ENCODE assay signal across 22 cellular contexts in the genomic region with DNA sequence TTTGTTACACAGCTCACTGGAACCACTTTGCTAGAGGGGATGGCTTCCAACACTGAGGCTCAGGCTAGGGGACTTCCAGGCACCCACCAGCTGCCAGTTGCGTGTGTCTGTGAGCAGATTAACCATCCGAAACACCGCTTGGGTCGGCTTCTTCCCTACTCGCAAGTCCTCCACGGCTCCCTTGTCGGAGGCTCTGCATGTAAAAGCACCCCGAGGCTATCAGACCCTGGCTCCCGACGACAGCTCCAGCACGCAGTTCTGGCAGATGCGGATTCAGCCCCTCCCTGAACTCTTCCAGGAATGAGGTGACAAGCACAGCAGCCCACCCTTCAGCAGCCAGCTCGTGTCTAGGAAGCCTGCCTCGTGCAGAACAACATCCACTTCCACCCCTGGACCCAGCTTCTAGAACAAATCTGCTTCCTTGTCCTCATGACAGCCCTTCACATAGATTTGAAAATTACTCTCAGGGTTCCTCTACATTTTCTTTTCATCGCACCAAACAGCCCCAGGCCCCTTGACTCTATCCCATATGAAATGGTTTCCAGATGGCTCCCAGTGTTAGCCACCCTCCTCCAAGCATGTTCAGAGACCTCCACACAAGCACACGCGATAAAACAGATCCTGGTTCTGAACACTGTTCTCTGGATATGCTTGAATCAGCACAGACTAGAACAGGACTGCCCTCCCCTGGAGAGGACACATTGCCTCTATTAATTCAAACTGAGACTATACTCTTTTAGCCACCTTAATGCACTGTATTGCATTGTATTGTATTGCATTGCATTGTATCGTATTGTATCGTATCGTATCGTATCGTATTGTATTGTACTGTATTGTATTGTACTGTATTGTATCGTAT. TPM values are rescaled to one million over a fixed set of nuclear protein-coding genes. Genes with fewer than 3 reads are reported as not detected.
DNase-seq lines count a peak whose midpoint lies in the region; ATAC-seq and TF ChIP-seq lines count a peak whose summit lies in the region.
"Had no signal": no experiment of that assay in that cellular context is flagged by ENCODE, and none has a peak within 500 bp of the region (broad histone marks: within the 10 kb centered on the region; RNA-seq: fewer than 3 reads in every experiment).

No MANE protein-coding gene starts in this region.

- H3K4me1 ChIP-seq in HUES64 (ENCODE audit: insufficient read depth, low read length): peaks cover 23% of the 10 kb centered on the region
- H3K4me1 ChIP-seq: body of pancreas, psoas muscle, SJSA1 had no signal

- DNase-seq in ELF-1 (ENCODE audit: low read depth, low spot score): peak; percentile 80
- DNase-seq in ecto neural progenitor cell (ENCODE audit: low spot score): peak; percentile 64
- DNase-seq in nephron progenitor cell: peak; percentile 37
- DNase-seq in NCI-H526 (lab: John Stamatoyannopoulos, UW): no peak
- no peak for DNase-seq in NCI-H2196 treated with DMSO at 0.1 percent for 48 hours (lab: John Stamatoyannopoulos, UW; ENCODE audit: unreplicated experiment)
- no peak for DNase-seq in NCI-H1930 (lab: John Stamatoyannopoulos, UW)
- DNase-seq: activated CD8-positive, alpha-beta T cell treated with anti-CD3 and anti-CD28 coated beads, Interleukin-2, amount 10 ng/mL, durations not matched to agents 7 days and 5 days; activated T-cell treated with anti-CD3 and anti-CD28 coated beads, Interleukin-2, amount 50 U/mL, for 4 hours; body of pancreas; DMS 273 treated with DMSO at 0.1 percent for 48 hours; GF-D8; PC-9; psoas muscle; stimulated activated CD8-positive, alpha-beta memory T cell treated with anti-CD3 and anti-CD28 coated beads, Interleukin-4, amount 100 ng/mL, for 48 hours had no signal

- peak overlapping the region; percentile 15; the same call in 1 of the 2 replicates for H3K4me3 ChIP-seq in HUES64 (ENCODE audit: low read length)
- H3K4me3 ChIP-seq: body of pancreas, PC-9, psoas muscle, SJSA1 had no signal

- ATAC-seq in HG03342 (IDR thresholded peaks at IDR 0.05; ENCODE audit: unreplicated experiment): no peak
- ATAC-seq: activated CD4-positive, CD25-positive, alpha-beta regulatory T cell treated with anti-CD3 and anti-CD28 coated beads, Interleukin-2, amount 50 U/mL, for 24 hours; activated CD8-positive, alpha-beta T cell treated with anti-CD3 and anti-CD28 coated beads, Interleukin-2, amount 10 ng/mL, durations not matched to agents 7 days and 5 days; activated T-cell treated with anti-CD3 and anti-CD28 coated beads, Interleukin-2, amount 50 U/mL, for 4 hours; body of pancreas; psoas muscle had no signal

- peak overlapping the region; percentile 29; the same call in 1 of the 2 replicates for H3K9ac ChIP-seq in HUES64 (ENCODE audit: low read depth, low read length)

- H3K36me3 ChIP-seq in HUES64 (ENCODE audit: insufficient read depth, low read length): no peaks in the 10 kb centered on the region
- H3K36me3 ChIP-seq: SJSA1 had no signal

- peaks cover 6% of the 10 kb centered on the region for H3K9me3 Mint-ChIP-seq in nephron progenitor cell
- H3K9me3 Mint-ChIP-seq: activated naive CD4-positive, alpha-beta T cell treated with anti-CD3 and anti-CD28 coated beads, Interleukin-2, amount 50 U/mL, for 24 hours; activated T-cell treated with anti-CD3 and anti-CD28 coated beads, Interleukin-2, amount 50 U/mL, for 4 hours; nephron had no signal

- H3K9me3 ChIP-seq in HUES64 (ENCODE audit: insufficient read depth, low read depth, low read length): no peaks in the 10 kb centered on the region
- H3K9me3 ChIP-seq: body of pancreas, psoas muscle, SJSA1 had no signal

- WGBS in HUES64: 37% methylated on average over 19 of the region's 23 CpGs

- peaks cover 10% of the 10 kb centered on the region; the same call in 1 of the 2 replicates for H3K27me3 ChIP-seq in HUES64 (ENCODE audit: insufficient read depth, low read length)
- H3K27me3 ChIP-seq: body of pancreas had no signal

- H3K4me1 Mint-ChIP-seq in nephron progenitor cell: peaks cover 74% of the 10 kb centered on the region
- H3K4me1 Mint-ChIP-seq: activated naive CD4-positive, alpha-beta T cell treated with anti-CD3 and anti-CD28 coated beads, Interleukin-2, amount 50 U/mL, for 24 hours had no signal

- peaks cover 19% of the 10 kb centered on the region for H3K36me3 Mint-ChIP-seq in nephron progenitor cell (ENCODE audit: low read depth)
- H3K36me3 Mint-ChIP-seq: activated naive CD4-positive, alpha-beta T cell treated with anti-CD3 and anti-CD28 coated beads, Interleukin-2, amount 50 U/mL, for 24 hours; CD14-positive monocyte; mesothelial cell of epicardium had no signal

- peak overlapping the region; percentile 43; the same call in 1 of the 2 replicates for H3K27ac ChIP-seq in HUES64 (ENCODE audit: low read depth, low read length)
- H3K27ac ChIP-seq: body of pancreas, PC-9, psoas muscle, SJSA1 had no signal

- H3K27me3 Mint-ChIP-seq in nephron progenitor cell (ENCODE audit: low read depth, poor library complexity): peaks cover 21% of the 10 kb centered on the region

- no peak for TF ChIP-seq CTCF in nephron progenitor cell (IDR thresholded peaks at IDR 0.05)

- no peak overlapping the region for H3K27ac Mint-ChIP-seq in nephron progenitor cell
- H3K27ac Mint-ChIP-seq: activated CD8-positive, alpha-beta T cell treated with anti-CD3 and anti-CD28 coated beads, Interleukin-2, amount 10 ng/mL, durations not matched to agents 7 days and 5 days; activated naive CD4-positive, alpha-beta T cell treated with anti-CD3 and anti-CD28 coated beads, Interleukin-2, amount 50 U/mL, for 24 hours; mesothelial cell of epicardium had no signal

- H3K4me3 Mint-ChIP-seq in nephron progenitor cell: peak overlapping the region; percentile 51
- H3K4me3 Mint-ChIP-seq: activated CD8-positive, alpha-beta T cell treated with anti-CD3 and anti-CD28 coated beads, Interleukin-2, amount 10 ng/mL, durations not matched to agents 7 days and 5 days; activated naive CD4-positive, alpha-beta T cell treated with anti-CD3 and anti-CD28 coated beads, Interleukin-2, amount 50 U/mL, for 24 hours; activated T-cell treated with anti-CD3 and anti-CD28 coated beads, Interleukin-2, amount 50 U/mL, for 4 hours had no signal

RNA-seq across cellular contexts. Expression of a gene that starts 44.6 kb away (rescaled TPM):
- polyA plus RNA-seq in HUES64 (2013, experiment 1 of 2): 0.70 TPM
- polyA plus RNA-seq in HUES64 (2013, experiment 2 of 2): 1.7 TPM

Comparison
In these comparisons a context has a peak if more than half of its experiments do, and no peak if none do; other contexts are left out.
1. DNase-seq: peak in ELF-1 (single experiment), ecto neural progenitor cell (single experiment) and nephron progenitor cell (single experiment); none in NCI-H526 (0 of 2), NCI-H2196 treated with DMSO at 0.1 percent for 48 hours (single experiment) and NCI-H1930 (0 of 2).